Comparison of ENCODE assay signal across 17 cellular contexts in the genomic region with DNA sequence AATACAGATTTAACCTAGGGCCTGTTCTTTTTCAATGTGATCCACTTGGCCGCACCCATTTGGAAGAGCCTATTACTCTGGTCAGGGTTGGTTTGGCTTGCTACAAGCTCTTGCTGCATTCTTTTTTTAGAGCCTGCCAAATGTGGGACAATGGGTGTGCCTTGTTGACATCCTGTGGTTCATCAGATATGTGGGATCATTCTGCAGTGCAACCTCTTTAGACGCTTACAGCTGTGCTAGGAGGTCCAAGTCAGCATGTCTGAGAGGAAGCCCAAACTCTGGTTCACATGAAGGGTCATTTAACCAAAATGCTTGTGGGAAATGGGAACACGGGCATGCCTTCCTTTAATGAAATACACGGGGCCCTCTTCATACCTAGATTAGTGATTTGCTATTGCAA.
A peak's percentile ranks its signal among the peaks of the same experiment; 100 is the strongest.
DNase-seq lines count a peak whose midpoint lies in the region; ATAC-seq, FAIRE-seq and TF ChIP-seq lines count a peak whose summit lies in the region.
"Had no signal": no experiment of that assay in that cellular context is flagged by ENCODE, and none has a peak within 500 bp of the region (broad histone marks: within the 10 kb centered on the region; RNA-seq: fewer than 3 reads in every experiment).

No MANE protein-coding gene starts in this region.

- H3K36me3 Mint-ChIP-seq in endothelial cell (ENCODE audit: low read depth, unreplicated experiment) = no peaks in the 10 kb centered on the region
- H3K36me3 Mint-ChIP-seq: activated naive CD8-positive, alpha-beta T cell; CD14-positive monocyte had no signal

- H3K27ac ChIP-seq in BLaER1 = peak overlapping the region; percentile 35

- TF ChIP-seq POLR2A in GM12892 (IDR thresholded peaks at IDR 0.05; ENCODE audit: low read depth, low read length) = no peak
- no peak for TF ChIP-seq POLR2A in GM12891 (IDR thresholded peaks at IDR 0.05; ENCODE audit: low read depth, low read length)

- H3K4me3 Mint-ChIP-seq in endothelial cell (ENCODE audit: unreplicated experiment) = no peak overlapping the region
- H3K4me3 Mint-ChIP-seq: activated naive CD8-positive, alpha-beta T cell; CD14-positive monocyte had no signal

- H3K9me3 Mint-ChIP-seq in endothelial cell (ENCODE audit: unreplicated experiment) = no peaks in the 10 kb centered on the region

- no peak for ATAC-seq in GM21786 (IDR thresholded peaks at IDR 0.05; ENCODE audit: unreplicated experiment)

- H3K4me2 ChIP-seq in BLaER1 = peak overlapping the region; percentile 71

- peaks cover 3% of the 10 kb centered on the region for H3K4me1 Mint-ChIP-seq in endothelial cell (ENCODE audit: unreplicated experiment)
- H3K4me1 Mint-ChIP-seq: CD14-positive monocyte had no signal

- no peaks in the 10 kb centered on the region for H3K27me3 ChIP-seq in BLaER1
- H3K27me3 ChIP-seq in MG63 = no peaks in the 10 kb centered on the region
- H3K27me3 ChIP-seq: tibial nerve had no signal

- no peaks in the 10 kb centered on the region for H3K27me3 Mint-ChIP-seq in endothelial cell (ENCODE audit: unreplicated experiment)
- H3K27me3 Mint-ChIP-seq: activated naive CD8-positive, alpha-beta T cell; progenitor cell of endocrine pancreas had no signal

- H3K27ac Mint-ChIP-seq in endothelial cell (ENCODE audit: unreplicated experiment) = no peak overlapping the region
- H3K27ac Mint-ChIP-seq: activated naive CD8-positive, alpha-beta T cell; CD14-positive monocyte; progenitor cell of endocrine pancreas had no signal

- no peak overlapping the region for H3K4me3 ChIP-seq in BLaER1
- no peak overlapping the region for H3K4me3 ChIP-seq in MG63
- H3K4me3 ChIP-seq: tibial nerve had no signal

- no peak for TF ChIP-seq CTCF in endothelial cell (IDR thresholded peaks at IDR 0.05; ENCODE audit: unreplicated experiment)

- no peak overlapping the region for H3K9ac ChIP-seq in BLaER1

- FAIRE-seq in GM12892 (lab: Jason Lieb, UNC) = no peak
- FAIRE-seq in GM12891 (lab: Jason Lieb, UNC) = no peak

- DNase-seq in MG63 (peak; percentile 16), fibroblast of gingiva (ENCODE audit: low read depth) (peak; percentile 93), myocyte (ENCODE audit: low read depth) (peak; percentile 99), GM12892 (ENCODE audit: insufficient read length) (no peak), endothelial cell (ENCODE audit: low spot score) (no peak), GM12891 (ENCODE audit: insufficient read length, low spot score) (no peak)
- DNase-seq: activated CD4-positive, CD25-positive, alpha-beta regulatory T cell; erythroblast; MV-4-11; OCI-M1; SW 1271 had no signal

- H3K36me3 ChIP-seq in BLaER1 = peaks cover 10% of the 10 kb centered on the region; the same call in 1 of the 2 replicates
- no peaks in the 10 kb centered on the region for H3K36me3 ChIP-seq in MG63
- H3K36me3 ChIP-seq: tibial nerve had no signal

- H3K9me3 ChIP-seq in BLaER1 = peaks cover 31% of the 10 kb centered on the region
- 0 out of 2 replicates have a peak, but pooled peaks cover 2% of the 10 kb centered on the region for H3K9me3 ChIP-seq in MG63

- H3K4me1 ChIP-seq in BLaER1 = peaks cover 39% of the 10 kb centered on the region
- H3K4me1 ChIP-seq: tibial nerve had no signal

- H4K20me1 ChIP-seq in BLaER1 = no peaks in the 10 kb centered on the region

TF ChIP-seq in GM12891, 5 proteins besides CTCF, POLR2A, EP300 and RAD21:
- no peak for TF ChIP-seq POU2F2 (IDR thresholded peaks at IDR 0.05; ENCODE audit: low read depth, low read length)
- no peak for TF ChIP-seq PAX5 (IDR thresholded peaks at IDR 0.05; ENCODE audit: insufficient read depth, low read length, severe bottlenecking)
- TF ChIP-seq SPI1 (IDR thresholded peaks at IDR 0.05; ENCODE audit: low read depth, low read length) = no peak
- no peak for TF ChIP-seq TAF1 (IDR thresholded peaks at IDR 0.05; ENCODE audit: low read depth, low read length)
- no peak for TF ChIP-seq POLR2AphosphoS5 (IDR thresholded peaks at IDR 0.05; ENCODE audit: low read depth, low read length)

Comparison
In these comparisons a context has a peak if more than half of its experiments do, and no peak if none do; other contexts are left out.
1. DNase-seq: peak in MG63 (single experiment), fibroblast of gingiva (single experiment) and myocyte (single experiment); none in GM12892 (single experiment), endothelial cell (single experiment) and GM12891 (single experiment).